31 cellular contexts compared by ENCODE assay signal in genomic region chr9:12424243-12424642, GRCh38.
"Had no signal": no experiment of that assay in that cellular context is flagged by ENCODE, and none has a peak within 500 bp of the region (broad histone marks: within the 10 kb centered on the region; RNA-seq: fewer than 3 reads in every experiment).

No MANE protein-coding gene starts in this region.

- ATAC-seq: activated CD8-positive, alpha-beta T cell treated with anti-CD3 and anti-CD28 coated beads for 36 hours; activated naive CD4-positive, alpha-beta T cell treated with anti-CD3 and anti-CD28 coated beads, Interleukin-2, amount 50 U/mL, for 72 hours; activated T-cell treated with anti-CD3 and anti-CD28 coated beads, Interleukin-2, amount 50 U/mL, for 4 hours; activated T-cell treated with anti-CD3 and anti-CD28 coated beads, Interleukin-2, amount 50 U/mL, for 72 hours; activated T-helper 17 cell treated with anti-CD3 and anti-CD28 coated beads, Interleukin-2, amount 50 U/mL, for 72 hours had no signal

- H3K4me3 ChIP-seq: adrenal gland, ascending aorta, cardiac muscle cell had no signal

- DNase-seq: activated B cell treated with CpG ODN at 0.5 μM for 24 hours; activated CD4-positive, alpha-beta memory T cell treated with anti-CD3 and anti-CD28 coated beads for 36 hours; activated CD4-positive, alpha-beta T cell treated with anti-CD3 and anti-CD28 coated beads for 4 hours; activated CD4-positive, alpha-beta T cell treated with anti-CD3 and anti-CD28 coated beads, Interleukin-2, amount 10 ng/mL, durations not matched to agents 24 days and 14 days; activated CD4-positive, alpha-beta T cell treated with anti-CD3 and anti-CD28 coated beads, Interleukin-2, amount 50 U/mL, for 1 hour; activated CD4-positive, alpha-beta T cell treated with anti-CD3 and anti-CD28 coated beads, Interleukin-2, amount 50 U/mL, for 4 hours; activated CD4-positive, CD25-positive, alpha-beta regulatory T cell treated with anti-CD3 and anti-CD28 coated beads, Interleukin-2, amount 50 U/mL, for 72 hours; activated CD8-positive, alpha-beta memory T cell treated with anti-CD3 and anti-CD28 coated beads, Interleukin-2, amount 50 U/mL, for 4 hours; activated CD8-positive, alpha-beta T cell treated with anti-CD3 and anti-CD28 coated beads for 36 hours; activated effector memory CD4-positive, alpha-beta T cell treated with anti-CD3 and anti-CD28 coated beads, Interleukin-2, amount 50 U/mL, for 16 hours; activated gamma-delta T cell treated with Interleukin-2 at 50 U/mL for 16 hours; activated naive CD4-positive, alpha-beta T cell; activated naive CD4-positive, alpha-beta T cell treated with anti-CD3 and anti-CD28 coated beads for 36 hours; activated naive CD4-positive, alpha-beta T cell treated with anti-CD3 and anti-CD28 coated beads, Interleukin-2, amount 50 U/mL, for 16 hours; activated naive CD8-positive, alpha-beta T cell treated with anti-CD3 and anti-CD28 coated beads for 36 hours; activated T-cell treated with anti-CD3 and anti-CD28 coated beads for 4 hours; activated T-cell treated with anti-CD3 and anti-CD28 coated beads, Interleukin-2, amount 50 U/mL, for 1 hour; activated T-cell treated with anti-CD3 and anti-CD28 coated beads, Interleukin-2, amount 50 U/mL, for 4 hours; activated T-cell treated with anti-CD3 and anti-CD28 coated beads, Interleukin-2, amount 50 U/mL, for 72 hours; adrenal gland; amygdala; anterior cingulate cortex; caudate nucleus; cerebellar nuclear complex; T-helper 1 cell; T-helper 2 cell; T-helper 9 cell had no signal
